Comparison of ENCODE assay signal across 8 cellular contexts in genomic region chr3:126984391-126985142, GRCh38. TPM values are rescaled to one million over a fixed set of nuclear protein-coding genes. Genes with fewer than 3 reads are reported as not detected.
A peak's percentile ranks its signal among the peaks of the same experiment; 100 is the strongest.
DNase-seq lines count a peak whose midpoint lies in the region; ATAC-seq and TF ChIP-seq lines count a peak whose summit lies in the region.

No MANE protein-coding gene starts in this region.

- H3K9me3 ChIP-seq in AG04450 (ENCODE audit: control insufficient read depth, insufficient read depth, low read length): no peaks in the 10 kb centered on the region; the same call in 1 of the 2 replicates
- H3K9me3 ChIP-seq in mucosa of descending colon: no peaks in the 10 kb centered on the region

- H3K4me3 Mint-ChIP-seq in IgD-negative memory B cell (peak overlapping the region; percentile 41 to 70 (median 62)), naive B cell (peak overlapping the region; percentile 55 to 88 (median 68))

- H3K9me3 Mint-ChIP-seq in IgD-negative memory B cell: no peaks in the 10 kb centered on the region
- H3K9me3 Mint-ChIP-seq in naive B cell: no peaks in the 10 kb centered on the region

- H3K36me3 ChIP-seq in mucosa of descending colon (ENCODE audit: low read depth): no peaks in the 10 kb centered on the region

- CTCF ChIA-PET in AG04450 (lab: Charles Lee): interaction anchor here (0.6 to 1.1 kb wide), 3 partner anchors 33 to 281 kb away, joined by 4 to 8 read pairs (median 4); partner anchors contain the start of gene CHCHD6
- CTCF ChIA-PET in HEK293T (lab: Yijun Ruan, JAX): no interaction called here

- H3K4me3 ChIP-seq in AG04450 (ENCODE audit: low read depth, low read length): peak overlapping the region; percentile 70
- peak overlapping the region; percentile 72 for H3K4me3 ChIP-seq in choroid plexus epithelial cell (ENCODE audit: low read depth, low read length)
- no peak overlapping the region for H3K4me3 ChIP-seq in mucosa of descending colon

- intact Hi-C loops in mucosa of descending colon (cut with DNase I, micrococcal nuclease): no loop called here

- peaks cover 7% of the 10 kb centered on the region for H3K4me1 ChIP-seq in mucosa of descending colon (ENCODE audit: low read depth)

- no peaks in the 10 kb centered on the region for H3K27me3 ChIP-seq in AG04450 (ENCODE audit: control insufficient read depth, insufficient read depth, low read length)

- peaks cover 7 to 16% (median 10%) of the 10 kb centered on the region in 3 donors for H3K4me1 Mint-ChIP-seq in IgD-negative memory B cell
- H3K4me1 Mint-ChIP-seq in naive B cell: peaks cover 16 to 32% (median 18%) of the 10 kb centered on the region in 3 donors

- POLR2A ChIA-PET in AG04450 (lab: Yijun Ruan, JAX) (interaction anchor here (0.8 to 1.3 kb wide), 2 partner anchors 11 to 15 kb away, joined by 3 to 4 read pairs; no protein-coding TSS in a partner anchor), HEK293T (lab: Yijun Ruan, JAX) (no interaction called here)

- no peak for ATAC-seq in naive B cell (ENCODE audit: low read depth in 2 of 2)
- ATAC-seq in mucosa of descending colon: no peak

- H3K27ac ChIP-seq in AG04450 (ENCODE audit: low read depth, low read length): no peak overlapping the region

- H3K27ac Mint-ChIP-seq in IgD-negative memory B cell (peak overlapping the region in 1 of 3 donors; percentile 83), naive B cell (peak overlapping the region in 2 of 6 donors; percentile 52 to 71)

- TF ChIP-seq CTCF in AG04450 (IDR thresholded peaks at IDR 0.05; ENCODE audit: low read depth, low read length) (no peak), choroid plexus epithelial cell (conservative IDR thresholded peaks at IDR 0.05; ENCODE audit: low read depth, low read length) (no peak), mucosa of descending colon (IDR thresholded peaks at IDR 0.05) (no peak)

- H3K27me3 Mint-ChIP-seq in IgD-negative memory B cell: peaks cover 21% of the 10 kb centered on the region
- H3K27me3 Mint-ChIP-seq in naive B cell: peaks cover 5 to 11% (median 10%) of the 10 kb centered on the region in 3 donors

- DNase-seq in AG04450 (ENCODE audit: low read depth, low spot score) (no peak), choroid plexus epithelial cell (ENCODE audit: low read depth) (no peak), naive B cell (no peak), NK-92 (lab: John Stamatoyannopoulos, UW; ENCODE audit: unreplicated experiment) (no peak), HEK293T (ENCODE audit: extremely low spot score) (no peak), mucosa of descending colon (no peak), foreskin melanocyte (no peak)

- H3K36me3 Mint-ChIP-seq in IgD-negative memory B cell (peaks cover 2% of the 10 kb centered on the region), naive B cell (no peaks in the 10 kb centered on the region)

TF ChIP-seq in HEK293T, 16 proteins besides CTCF, POLR2A, EP300 and RAD21:
- TF ChIP-seq FOXK2 (IDR thresholded peaks at IDR 0.05): no peak
- no peak for TF ChIP-seq ELF4 (IDR thresholded peaks at IDR 0.05)
- TF ChIP-seq HDGF (IDR thresholded peaks at IDR 0.05; ENCODE audit: borderline replicate concordance): no peak
- no peak for TF ChIP-seq ZNF384 (IDR thresholded peaks at IDR 0.05)
- no peak for TF ChIP-seq BHLHE40 (IDR thresholded peaks at IDR 0.05; ENCODE audit: borderline replicate concordance)
- TF ChIP-seq L3MBTL2 (conservative IDR thresholded peaks at IDR 0.05): no peak
- no peak for TF ChIP-seq FOXA1 (IDR thresholded peaks at IDR 0.05)
- no peak for TF ChIP-seq FOXM1 (IDR thresholded peaks at IDR 0.05; ENCODE audit: borderline replicate concordance)
- no peak for TF ChIP-seq SUZ12 (IDR thresholded peaks at IDR 0.05)
- no peak for TF ChIP-seq SP1 (IDR thresholded peaks at IDR 0.05)
- TF ChIP-seq ARNT (IDR thresholded peaks at IDR 0.05): no peak
- no peak for TF ChIP-seq TARDBP (IDR thresholded peaks at IDR 0.05)
- no peak for TF ChIP-seq NFRKB (IDR thresholded peaks at IDR 0.05)
- no peak for TF ChIP-seq LEF1 (IDR thresholded peaks at IDR 0.05; ENCODE audit: borderline replicate concordance)
- no peak for TF ChIP-seq PKNOX1 (IDR thresholded peaks at IDR 0.05)
- TF ChIP-seq CTBP1 (IDR thresholded peaks at IDR 0.05; ENCODE audit: borderline replicate concordance): no peak

RNA-seq across cellular contexts. Expression of gene PLXNA1, which starts 1.7 kb away (rescaled TPM):
- polyA plus RNA-seq in AG04450 (2011; rRNA removed): 22.0 and 30.8 TPM in 2 replicates
- polyA minus RNA-seq in AG04450 (2011; rRNA and poly(A)+ RNA removed): 56.6 and 67.4 TPM in 2 replicates
- 0.13 TPM for polyA plus RNA-seq in IgD-negative memory B cell
- under 1 TPM in 5 of 6 donors, not detected in 1; 0.08 to 0.76 (median 0.28) TPM for polyA plus RNA-seq in naive B cell (ENCODE audit: low read depth in 6 of 6)
- total RNA-seq in mucosa of descending colon: 10 to 100 TPM; 11.8 to 19.3 (median 12.7) TPM

Comparison
In these comparisons a context has a peak if more than half of its experiments do, and no peak if none do; other contexts are left out.
1. RNA of gene PLXNA1, which starts 1.7 kb away (polyA plus RNA-seq): 22.0 to 30.8 TPM in AG04450; 0.08 to 0.76 TPM in naive B cell and 0.13 TPM in IgD-negative memory B cell (single experiment); every median in the first group is over 10 times any median in the second.